In genomic region chr7:1952169-1952760, GRCh38 we compare ENCODE assay signal across 14 cellular contexts.
"Had no signal": no experiment of that assay in that cellular context is flagged by ENCODE, and none has a peak within 500 bp of the region (broad histone marks: within the 10 kb centered on the region; RNA-seq: fewer than 3 reads in every experiment).

No MANE protein-coding gene starts in this region.

- H3K27ac ChIP-seq: pancreas, transverse colon had no signal

- H3K9me3 ChIP-seq: pancreas, transverse colon had no signal

- DNase-seq: activated CD8-positive, alpha-beta memory T cell treated with anti-CD3 and anti-CD28 coated beads, Interleukin-2, amount 50 U/mL, for 48 hours; activated CD8-positive, alpha-beta T cell treated with anti-CD3 and anti-CD28 coated beads for 36 hours; activated naive CD4-positive, alpha-beta T cell treated with anti-CD3 and anti-CD28 coated beads, Interleukin-2, amount 10 ng/mL, durations not matched to agents 7 days and 5 days; cerebellar nuclear complex; hypothalamus; stimulated activated naive CD4-positive, alpha-beta T cell; substantia nigra; T-helper 9 cell; transverse colon had no signal

- H3K27me3 ChIP-seq: dorsolateral prefrontal cortex, pancreas, transverse colon had no signal

- H3K4me3 ChIP-seq: dorsolateral prefrontal cortex, pancreas, smooth muscle cell, transverse colon had no signal

- FAIRE-seq: endometrium, pancreas had no signal

- ATAC-seq: esophagus mucosa, pancreas had no signal

- H3K4me1 ChIP-seq: pancreas had no signal

- H3K36me3 ChIP-seq: pancreas, transverse colon had no signal
